Comparison of ENCODE assay signal across 19 cellular contexts in genomic region chr2:198441246-198441645, GRCh38.
DNase-seq lines count a peak whose midpoint lies in the region; ATAC-seq and TF ChIP-seq lines count a peak whose summit lies in the region.
"Had no signal": no experiment of that assay in that cellular context is flagged by ENCODE, and none has a peak within 500 bp of the region (broad histone marks: within the 10 kb centered on the region; RNA-seq: fewer than 3 reads in every experiment).

No MANE protein-coding gene starts in this region.

- no peaks in the 10 kb centered on the region for H4K20me1 ChIP-seq in PC-9 (ENCODE audit: insufficient read depth)

- POLR2A ChIA-PET in PC-9 (lab: Charles Lee; ENCODE audit: unreplicated experiment), result no interaction called here

- no peak overlapping the region for H2AFZ ChIP-seq in PC-9
- H2AFZ ChIP-seq: GM23338 had no signal

- no peaks in the 10 kb centered on the region for H3F3A ChIP-seq in PC-9 (ENCODE audit: insufficient read depth, low read depth)

- peak overlapping the region; percentile 46; the same call in 1 of the 2 replicates for H3K27ac ChIP-seq in PC-9
- H3K27ac ChIP-seq in foreskin keratinocyte, result peak overlapping the region; percentile 94
- H3K27ac ChIP-seq: adrenal gland, esophagus squamous epithelium, left lung, psoas muscle, suprapubic skin had no signal

- H3K4me2 ChIP-seq in PC-9, result no peak overlapping the region
- H3K4me2 ChIP-seq: GM23338 had no signal

- intact Hi-C loops in PC-9 (cut with micrococcal nuclease; ENCODE audit: unreplicated experiment), result no loop called here

- H3K36me3 ChIP-seq in PC-9 (ENCODE audit: low read depth), result no peaks in the 10 kb centered on the region
- H3K36me3 ChIP-seq: adrenal gland, esophagus squamous epithelium, left lung, suprapubic skin had no signal

- H3K9me2 ChIP-seq in PC-9 (ENCODE audit: insufficient read depth), result no peaks in the 10 kb centered on the region

- BruUV-seq in PC-9 (replicated peaks; lab: Mats Ljungman, UMichigan), result no TSS peak

- no peaks in the 10 kb centered on the region; the same call in 1 of the 2 replicates for H3K9me3 ChIP-seq in PC-9 (ENCODE audit: insufficient read depth, low read depth)
- H3K9me3 ChIP-seq: adrenal gland, esophagus squamous epithelium, left lung, mucosa of descending colon, psoas muscle, suprapubic skin had no signal

- H3K4me3 ChIP-seq in PC-9, result no peak overlapping the region
- H3K4me3 ChIP-seq: adrenal gland, esophagus squamous epithelium, GM23338, left lung, mucosa of descending colon, psoas muscle, suprapubic skin had no signal

- peaks cover 7% of the 10 kb centered on the region; the same call in 1 of the 2 replicates for H3K4me1 ChIP-seq in PC-9 (replicated peaks; ENCODE audit: insufficient read depth)
- peaks cover 19% of the 10 kb centered on the region for H3K4me1 ChIP-seq in foreskin keratinocyte
- H3K4me1 ChIP-seq: adrenal gland, esophagus squamous epithelium, left lung, psoas muscle, suprapubic skin had no signal

- no peak for TF ChIP-seq CTCF in PC-9 (conservative IDR thresholded peaks at IDR 0.05)
- TF ChIP-seq CTCF in foreskin keratinocyte (conservative IDR thresholded peaks at IDR 0.05), result no peak

- peak; percentile 93 for ATAC-seq in foreskin keratinocyte
- ATAC-seq in GM18867 (IDR thresholded peaks at IDR 0.05; ENCODE audit: unreplicated experiment), result no peak
- no peak for ATAC-seq in GM19328 (IDR thresholded peaks at IDR 0.05; ENCODE audit: unreplicated experiment)
- no peak for ATAC-seq in HG03139 (IDR thresholded peaks at IDR 0.05; ENCODE audit: unreplicated experiment)
- ATAC-seq: left lung, mucosa of descending colon, Panc1, psoas muscle had no signal

- H3K27me3 ChIP-seq in PC-9 (ENCODE audit: insufficient read depth, low read depth) (no peaks in the 10 kb centered on the region), foreskin keratinocyte (no peaks in the 10 kb centered on the region)
- H3K27me3 ChIP-seq: adrenal gland, esophagus squamous epithelium, left lung, suprapubic skin had no signal

- CTCF ChIA-PET in PC-9 (lab: Charles Lee), result no interaction called here

- DNase-seq in A172 (ENCODE audit: low spot score) (peak; percentile 27), ELR (ENCODE audit: low read depth) (peak; percentile 2), PC-9 (peak; percentile 26 to 53), foreskin keratinocyte (peak; percentile 91 to 97)
- DNase-seq: activated CD8-positive, alpha-beta memory T cell treated with anti-CD3 and anti-CD28 coated beads for 24 hours; adrenal gland; COR-L47; esophagus squamous epithelium; left lung; mucosa of descending colon; NCI-H146; NCI-H82; psoas muscle had no signal

- H3K79me2 ChIP-seq in PC-9 (ENCODE audit: low read depth), result no peaks in the 10 kb centered on the region

Comparison
In these comparisons a context has a peak if more than half of its experiments do, and no peak if none do; other contexts are left out.
1. DNase-seq: peak in every context shown above with its lines; median percentile 94 in foreskin keratinocyte; 40 in PC-9; 27 in A172; 2 in ELR.